ENCODE assay signal across 8 cellular contexts in the genomic region with DNA sequence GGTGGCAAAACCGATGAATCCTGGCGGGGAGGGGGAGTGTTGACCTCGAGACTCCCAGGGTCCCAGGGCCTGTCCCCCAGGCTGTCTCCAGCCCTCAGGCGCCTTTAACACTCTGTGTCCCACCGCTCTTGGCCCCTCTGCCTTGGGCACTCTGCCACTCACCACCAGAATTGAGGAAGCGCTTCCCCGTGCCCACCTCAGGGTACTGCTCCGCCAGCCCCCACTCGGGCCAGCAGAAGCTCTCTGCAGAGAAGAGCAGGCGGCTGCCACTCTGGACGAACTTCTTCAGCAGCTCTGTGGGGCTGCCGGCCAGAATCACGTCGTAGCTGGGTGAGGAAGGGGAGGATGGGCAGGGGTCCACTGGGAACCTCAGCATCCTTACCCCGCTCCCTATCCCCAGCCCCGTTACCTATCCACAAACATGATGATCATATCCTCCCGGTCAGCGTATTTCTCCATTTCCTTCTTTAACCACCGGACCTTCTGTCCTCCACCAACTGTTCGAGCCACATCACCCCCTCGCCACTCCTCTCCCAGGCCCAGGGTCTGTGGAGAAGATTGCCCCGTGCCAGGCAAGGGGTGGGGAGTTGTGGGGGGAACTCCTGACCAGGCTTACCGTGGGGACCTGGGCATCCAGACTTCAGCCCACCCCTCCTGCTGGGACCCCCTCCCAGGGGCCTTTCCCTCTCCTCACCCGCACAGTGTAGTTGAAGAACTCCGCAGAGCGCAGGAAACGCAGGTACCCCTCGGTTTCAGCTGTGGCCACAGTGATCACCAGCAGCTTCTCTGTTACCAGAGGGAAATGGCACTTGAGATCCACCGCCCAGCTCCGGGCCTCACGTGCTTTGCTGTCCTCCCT. TPM values are rescaled to one million over a fixed set of nuclear protein-coding genes. Genes with fewer than 3 reads are reported as not detected.
DNase-seq lines count a peak whose midpoint lies in the region; ATAC-seq, FAIRE-seq and TF ChIP-seq lines count a peak whose summit lies in the region.

No MANE protein-coding gene starts in this region.

- H3K27ac Mint-ChIP-seq in Caco-2 (ENCODE audit: unreplicated experiment) (peak overlapping the region; percentile 81), natural killer cell (peak overlapping the region; percentile 94 to 97)
- H3K27ac Mint-ChIP-seq in dendritic cell treated with granulocyte-macrophage colony-stimulating factor and Interleukin-4, amounts not matched to agents 40 ng/mL and 50 ng/mL, for 4 days, result peak overlapping the region; percentile 88

- FAIRE-seq in GM12891 (lab: Jason Lieb, UNC), result no peak

- intact Hi-C loops in Caco-2 (cut with micrococcal nuclease; ENCODE audit: unreplicated experiment) (no loop called here), natural killer cell (cut with micrococcal nuclease) (no loop called here)
- intact Hi-C loops in dendritic cell treated with granulocyte-macrophage colony-stimulating factor and Interleukin-4, amounts not matched to agents 40 ng/mL and 50 ng/mL, for 4 days (cut with micrococcal nuclease), result no loop called here

- peaks cover 22% of the 10 kb centered on the region for H3K4me1 ChIP-seq in Caco-2

- CTCF ChIA-PET in Caco-2 (lab: Charles Lee), result interaction anchor here (1.2 to 2.8 kb wide), 4 partner anchors 24 to 72 kb away, joined by 3 to 28 read pairs (median 24); no protein-coding TSS in a partner anchor

- H3K27me3 ChIP-seq in Caco-2 (replicated peaks; ENCODE audit: control insufficient read depth, insufficient read depth, low read length), result no peaks in the 10 kb centered on the region

- H3K4me3 Mint-ChIP-seq in Caco-2 (ENCODE audit: unreplicated experiment), result peak overlapping the region; percentile 83
- peak overlapping the region; percentile 98 for H3K4me3 Mint-ChIP-seq in dendritic cell treated with granulocyte-macrophage colony-stimulating factor and Interleukin-4, amounts not matched to agents 40 ng/mL and 50 ng/mL, for 4 days
- H3K4me3 Mint-ChIP-seq in natural killer cell, result peak overlapping the region; percentile 96

- TF ChIP-seq POLR2A in NB4 (IDR thresholded peaks at IDR 0.05; ENCODE audit: extremely low read depth, insufficient read length), result no peak
- no peak for TF ChIP-seq POLR2A in erythroblast (IDR thresholded peaks at IDR 0.05; ENCODE audit: low read length)
- no peak for TF ChIP-seq POLR2A in GM12891 (IDR thresholded peaks at IDR 0.05; ENCODE audit: low read depth, low read length)

- H3K36me3 ChIP-seq in Caco-2 (ENCODE audit: control insufficient read depth, insufficient read depth, low read length), result peaks cover 3% of the 10 kb centered on the region; the same call in 1 of the 2 replicates

- H3K4me1 Mint-ChIP-seq in Caco-2 (ENCODE audit: low read depth, unreplicated experiment) (peaks cover 30% of the 10 kb centered on the region), natural killer cell (peaks cover 34 to 45% of the 10 kb centered on the region in 2 donors)
- peaks cover 51% of the 10 kb centered on the region for H3K4me1 Mint-ChIP-seq in dendritic cell treated with granulocyte-macrophage colony-stimulating factor and Interleukin-4, amounts not matched to agents 40 ng/mL and 50 ng/mL, for 4 days (ENCODE audit: low read depth)

- H3K4me3 ChIP-seq in Caco-2 (ENCODE audit: low read depth, low read length) (peak overlapping the region; percentile 75), NB4 (ENCODE audit: low read depth, low read length) (peak overlapping the region; percentile 98)

- BruUV-seq in Caco-2 (replicated peaks; lab: Mats Ljungman, UMichigan), result TSS peak; percentile 52

- DNase-seq in Caco-2 (no peak), NB4 (ENCODE audit: low read depth) (peak; percentile 48), natural killer cell (peak; percentile 19), erythroblast (lab: John Stamatoyannopoulos, UW) (no peak), GM12891 (ENCODE audit: insufficient read length, low spot score) (no peak), activated gamma-delta T cell (lab: John Stamatoyannopoulos, UW) (no peak)

- POLR2A ChIA-PET in Caco-2 (lab: Charles Lee), result interaction anchor here (0.6 kb wide), 1 partner anchor 324 kb away, joined by 7 read pairs; no protein-coding TSS in a partner anchor

- H3K27me3 Mint-ChIP-seq in Caco-2 (ENCODE audit: insufficient read depth, unreplicated experiment) (no peaks in the 10 kb centered on the region), natural killer cell (ENCODE audit: low read depth in 2 of 2) (no peaks in the 10 kb centered on the region)
- H3K27me3 Mint-ChIP-seq in dendritic cell treated with granulocyte-macrophage colony-stimulating factor and Interleukin-4, amounts not matched to agents 40 ng/mL and 50 ng/mL, for 4 days, result no peaks in the 10 kb centered on the region

- no peaks in the 10 kb centered on the region for H3K9me3 ChIP-seq in Caco-2

- H3K36me3 Mint-ChIP-seq in Caco-2 (ENCODE audit: insufficient read depth, unreplicated experiment), result peaks cover 29% of the 10 kb centered on the region
- peaks cover 78% of the 10 kb centered on the region for H3K36me3 Mint-ChIP-seq in dendritic cell treated with granulocyte-macrophage colony-stimulating factor and Interleukin-4, amounts not matched to agents 40 ng/mL and 50 ng/mL, for 4 days (ENCODE audit: low read depth)
- H3K36me3 Mint-ChIP-seq in natural killer cell, result no peaks in the 10 kb centered on the region

- ATAC-seq in natural killer cell (no peak), GM21360 (IDR thresholded peaks at IDR 0.05; ENCODE audit: unreplicated experiment) (no peak)

- TF ChIP-seq CTCF in Caco-2 (IDR thresholded peaks at IDR 0.05; ENCODE audit: insufficient read depth in 1 of 2, low read depth in 1 of 2, low read length in 1 of 2, severe bottlenecking in 1 of 2, unreplicated experiment in 1 of 2) (no peak), NB4 (IDR thresholded peaks at IDR 0.05; ENCODE audit: low read depth, low read length) (no peak), natural killer cell (IDR thresholded peaks at IDR 0.05) (no peak)

- H3K9me3 Mint-ChIP-seq in Caco-2 (ENCODE audit: unreplicated experiment) (no peaks in the 10 kb centered on the region), natural killer cell (no peaks in the 10 kb centered on the region)
- H3K9me3 Mint-ChIP-seq in dendritic cell treated with granulocyte-macrophage colony-stimulating factor and Interleukin-4, amounts not matched to agents 40 ng/mL and 50 ng/mL, for 4 days, result no peaks in the 10 kb centered on the region

TF ChIP-seq in GM12891, 5 proteins besides CTCF, POLR2A, EP300 and RAD21:
- TF ChIP-seq SPI1 (IDR thresholded peaks at IDR 0.05; ENCODE audit: low read depth, low read length), result no peak
- TF ChIP-seq TAF1 (IDR thresholded peaks at IDR 0.05; ENCODE audit: low read depth, low read length), result no peak

RNA-seq across cellular contexts. Expression of a gene that starts 1.2 kb away (rescaled TPM):
- 112 and 123 TPM in 2 replicates for total RNA-seq in Caco-2 (2022)
- total RNA-seq in natural killer cell, result 10 to 100 TPM; 41.7 to 54.5 (median 45.0) TPM
- 13.8 TPM for polyA plus RNA-seq in GM12891 (2012; ENCODE audit: low read depth, missing spikeins)

RNA-seq across cellular contexts. Expression of a gene that starts 1.7 kb away (rescaled TPM):
- total RNA-seq in Caco-2 (2022) (64.0 and 66.2 TPM in 2 replicates), natural killer cell (10 to 100 TPM; 53.7 to 63.5 (median 60.9) TPM)
- polyA plus RNA-seq in GM12891 (2012; ENCODE audit: low read depth, missing spikeins), result 55.0 TPM

RNA-seq across cellular contexts. Expression of a gene that starts 15.4 kb away (rescaled TPM):
- total RNA-seq in Caco-2 (2022), result 6.3 and 8.1 TPM in 2 replicates
- total RNA-seq in natural killer cell, result not detected
- polyA plus RNA-seq in GM12891 (2012; ENCODE audit: low read depth, missing spikeins), result not detected

RNA-seq across cellular contexts. Expression of a gene that starts 21.4 kb away (rescaled TPM):
- total RNA-seq in Caco-2 (2022) (9.1 and 10.0 TPM in 2 replicates), natural killer cell (10 to 100 TPM; 13.7 to 22.0 (median 19.3) TPM)
- polyA plus RNA-seq in GM12891 (2012; ENCODE audit: low read depth, missing spikeins), result 5.1 TPM

RNA-seq across cellular contexts. Expression of a gene that starts 28.7 kb away (rescaled TPM):
- 97.9 and 99.9 TPM in 2 replicates for total RNA-seq in Caco-2 (2022)
- total RNA-seq in natural killer cell, result 100 to 1,000 TPM in 2 of 3 donors, 10 to 100 TPM in 1; 99.9 to 119 (median 105) TPM
- polyA plus RNA-seq in GM12891 (2012; ENCODE audit: low read depth, missing spikeins), result 141 TPM

Comparison
In these comparisons a context has a peak if more than half of its experiments do, and no peak if none do; other contexts are left out.
1. DNase-seq: peak in NB4 (single experiment) and natural killer cell (single experiment); none in Caco-2 (0 of 2), erythroblast (0 of 2), GM12891 (single experiment) and activated gamma-delta T cell (single experiment).
2. Peak in every context shown above with its lines, with median percentiles within 50 percentile points of each other: H3K27ac Mint-ChIP-seq and H3K4me3 Mint-ChIP-seq.